14 cellular contexts compared by ENCODE assay signal in the genomic region with DNA sequence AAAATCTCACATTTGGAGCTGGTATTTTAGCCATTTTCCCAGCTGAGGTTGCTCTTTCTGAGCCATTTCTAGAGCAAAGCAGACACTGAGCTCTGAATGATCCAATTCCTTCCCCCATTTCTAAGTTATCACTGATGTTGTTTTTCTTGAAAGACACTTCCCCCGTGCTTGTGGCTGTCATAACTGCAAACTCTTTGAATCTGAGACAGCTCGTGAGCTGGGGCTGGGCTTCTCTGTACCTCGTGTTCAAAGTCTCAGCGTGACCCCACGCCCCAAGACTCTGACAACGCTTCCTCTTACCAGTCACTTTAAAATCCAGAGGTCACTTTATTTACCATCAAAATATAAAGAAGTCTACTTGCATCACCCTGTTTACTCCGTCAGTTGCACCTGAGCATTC. TPM values are rescaled to one million over a fixed set of nuclear protein-coding genes. Genes with fewer than 3 reads are reported as not detected.
DNase-seq lines count a peak whose midpoint lies in the region; ATAC-seq and TF ChIP-seq lines count a peak whose summit lies in the region.
"Had no signal": no experiment of that assay in that cellular context is flagged by ENCODE, and none has a peak within 500 bp of the region (broad histone marks: within the 10 kb centered on the region; RNA-seq: fewer than 3 reads in every experiment).

No MANE protein-coding gene starts in this region.

- TF ChIP-seq POLR2A in upper lobe of left lung (IDR thresholded peaks at IDR 0.05): peak in 1 of 4 donors; percentile 31

- H3K9me3 Mint-ChIP-seq in activated T-helper 2 cell treated with anti-CD3 and anti-CD28 coated beads, Interferon-gamma antibody, Interleukin-2, Interleukin-4, amounts not matched to agents 10 μg/mL and 5 μg/mL and 100 μg/mL, durations not matched to agents 14 hours and 24 hours and 36 hours: no peaks in the 10 kb centered on the region

- DNase-seq in activated gamma-delta T cell treated with Interleukin-2 at 50 U/mL for 16 hours: peak; percentile 69
- no peak for DNase-seq in activated gamma-delta T cell (lab: John Stamatoyannopoulos, UW)
- peak; percentile 66 for DNase-seq in activated T-helper 2 cell treated with anti-CD3 and anti-CD28 coated beads, Interferon-gamma antibody, Interleukin-2, Interleukin-4, amounts not matched to agents 10 μg/mL and 5 μg/mL and 100 μg/mL, durations not matched to agents 14 hours and 24 hours and 36 hours (ENCODE audit: low spot score)
- DNase-seq in mucosa of descending colon: peak in 2 of 3 donors; percentile 29 to 63
- DNase-seq in upper lobe of left lung: peak in 1 of 2 donors; percentile 64
- no peak for DNase-seq in NCI-H526 (lab: John Stamatoyannopoulos, UW)
- no peak for DNase-seq in NCI-H1092 treated with DMSO at 0.1 percent for 48 hours (lab: John Stamatoyannopoulos, UW)
- DNase-seq: heart left ventricle, mesenchymal stem cell, retina had no signal

- no peaks in the 10 kb centered on the region for H3K9me3 ChIP-seq in mucosa of descending colon
- H3K9me3 ChIP-seq in upper lobe of left lung: no peaks in the 10 kb centered on the region
- H3K9me3 ChIP-seq: A549, heart left ventricle had no signal

- no peaks in the 10 kb centered on the region for H3K27me3 Mint-ChIP-seq in activated T-helper 2 cell treated with anti-CD3 and anti-CD28 coated beads, Interferon-gamma antibody, Interleukin-2, Interleukin-4, amounts not matched to agents 10 μg/mL and 5 μg/mL and 100 μg/mL, durations not matched to agents 14 hours and 24 hours and 36 hours (ENCODE audit: low read depth)

- H3K4me3 Mint-ChIP-seq in activated T-helper 2 cell treated with anti-CD3 and anti-CD28 coated beads, Interferon-gamma antibody, Interleukin-2, Interleukin-4, amounts not matched to agents 10 μg/mL and 5 μg/mL and 100 μg/mL, durations not matched to agents 14 hours and 24 hours and 36 hours (ENCODE audit: low read depth): peak overlapping the region; percentile 55

- ATAC-seq in mucosa of descending colon: peak; percentile 37
- peak in 1 of 2 donors; percentile 33 for ATAC-seq in upper lobe of left lung (ENCODE audit: low FRiP score in 2 of 2)
- ATAC-seq in HG02852 (IDR thresholded peaks at IDR 0.05; ENCODE audit: unreplicated experiment): no peak
- ATAC-seq: A549, heart left ventricle had no signal

- peaks cover 96% of the 10 kb centered on the region for H3K4me1 Mint-ChIP-seq in activated T-helper 2 cell treated with anti-CD3 and anti-CD28 coated beads, Interferon-gamma antibody, Interleukin-2, Interleukin-4, amounts not matched to agents 10 μg/mL and 5 μg/mL and 100 μg/mL, durations not matched to agents 14 hours and 24 hours and 36 hours (ENCODE audit: low read depth)

- no peak for TF ChIP-seq CTCF in mucosa of descending colon (IDR thresholded peaks at IDR 0.05)
- TF ChIP-seq CTCF in upper lobe of left lung (IDR thresholded peaks at IDR 0.05): no peak

- H3K36me3 ChIP-seq in mucosa of descending colon (ENCODE audit: low read depth) (no peaks in the 10 kb centered on the region), upper lobe of left lung (peaks cover 0 to 4% (median 1%) of the 10 kb centered on the region in 4 donors)

- H3K27me3 ChIP-seq in upper lobe of left lung: no peaks in the 10 kb centered on the region
- H3K27me3 ChIP-seq: heart left ventricle had no signal

- H3K36me3 Mint-ChIP-seq in activated T-helper 2 cell treated with anti-CD3 and anti-CD28 coated beads, Interferon-gamma antibody, Interleukin-2, Interleukin-4, amounts not matched to agents 10 μg/mL and 5 μg/mL and 100 μg/mL, durations not matched to agents 14 hours and 24 hours and 36 hours (ENCODE audit: low read depth): peaks cover 47% of the 10 kb centered on the region

- H3K27ac ChIP-seq in upper lobe of left lung: peak overlapping the region in 3 of 4 donors; percentile 58 to 71 (median 62)
- H3K27ac ChIP-seq: A549 had no signal

- intact Hi-C loops in activated T-helper 2 cell treated with anti-CD3 and anti-CD28 coated beads, Interferon-gamma antibody, Interleukin-2, Interleukin-4, amounts not matched to agents 10 μg/mL and 5 μg/mL and 100 μg/mL, durations not matched to agents 14 hours and 24 hours and 36 hours (cut with micrococcal nuclease): loop anchor here (1.0 to 10.0 kb wide), 6 partner anchors 82 to 604 kb away; a partner anchor contains a TSS
- intact Hi-C loops in mucosa of descending colon (cut with DNase I, micrococcal nuclease): no loop called here

- TF ChIP-seq EP300 in upper lobe of left lung (IDR thresholded peaks at IDR 0.05): no peak

- no peak overlapping the region for H3K4me3 ChIP-seq in mucosa of descending colon
- no peak overlapping the region for H3K4me3 ChIP-seq in upper lobe of left lung
- H3K4me3 ChIP-seq: A549, heart left ventricle had no signal

- H3K4me1 ChIP-seq in mucosa of descending colon (ENCODE audit: low read depth) (peaks cover 19% of the 10 kb centered on the region), upper lobe of left lung (peaks cover 7 to 52% (median 24%) of the 10 kb centered on the region in 4 donors)
- H3K4me1 ChIP-seq: A549 had no signal

- H3K27ac Mint-ChIP-seq in activated T-helper 2 cell treated with anti-CD3 and anti-CD28 coated beads, Interferon-gamma antibody, Interleukin-2, Interleukin-4, amounts not matched to agents 10 μg/mL and 5 μg/mL and 100 μg/mL, durations not matched to agents 14 hours and 24 hours and 36 hours: peak overlapping the region; percentile 96

- 56 to 66% methylated on average over 7 of the region's 7 CpGs for WGBS in upper lobe of left lung, 2 donors

RNA-seq across cellular contexts. Expression of a gene that starts 35.1 kb away (rescaled TPM):
- not detected in 2 replicates for total RNA-seq in activated T-helper 2 cell treated with anti-CD3 and anti-CD28 coated beads, Interferon-gamma antibody, Interleukin-2, Interleukin-4, amounts not matched to agents 10 μg/mL and 5 μg/mL and 100 μg/mL, durations not matched to agents 14 hours and 24 hours and 36 hours
- not detected for total RNA-seq in mucosa of descending colon
- total RNA-seq in upper lobe of left lung: not detected
- total RNA-seq: Daoy, heart left ventricle, LHCN-M2 had no signal

Comparison
In these comparisons a context has a peak if more than half of its experiments do, and no peak if none do; other contexts are left out.
1. DNase-seq: peak in activated gamma-delta T cell treated with Interleukin-2 at 50 U/mL for 16 hours (single experiment), activated T-helper 2 cell treated with anti-CD3 and anti-CD28 coated beads, Interferon-gamma antibody, Interleukin-2, Interleukin-4, amounts not matched to agents 10 μg/mL and 5 μg/mL and 100 μg/mL, durations not matched to agents 14 hours and 24 hours and 36 hours (single experiment) and mucosa of descending colon (2 of 3); none in activated gamma-delta T cell (single experiment), NCI-H526 (0 of 2) and NCI-H1092 treated with DMSO at 0.1 percent for 48 hours (single experiment).